24 cellular contexts compared by ENCODE assay signal in genomic region chr5:174744896-174745295, GRCh38. TPM values are rescaled to one million over a fixed set of nuclear protein-coding genes. Genes with fewer than 3 reads are reported as not detected.
"Had no signal": no experiment of that assay in that cellular context is flagged by ENCODE, and none has a peak within 500 bp of the region (broad histone marks: within the 10 kb centered on the region; RNA-seq: fewer than 3 reads in every experiment).

No MANE protein-coding gene starts in this region.

- H3K79me2 ChIP-seq: parathyroid adenoma had no signal

- H3K9ac ChIP-seq: neural progenitor cell, parathyroid adenoma had no signal

- H3K4me1 ChIP-seq: esophagus squamous epithelium, left lung, parathyroid adenoma, prostate gland, sigmoid colon, transverse colon, upper lobe of right lung, uterus had no signal

- H2AFZ ChIP-seq: neural progenitor cell, parathyroid adenoma had no signal

- H3K36me3 ChIP-seq: esophagus squamous epithelium, left lung, neural progenitor cell, prostate gland, sigmoid colon, transverse colon, upper lobe of right lung, uterus had no signal

- DNase-seq: dermis blood vessel endothelial cell; effector memory CD4-positive, alpha-beta T cell; esophagus squamous epithelium; foreskin melanocyte; left cardiac atrium; left lung; mesenchymal stem cell; midbrain; naive thymus-derived CD4-positive, alpha-beta T cell; right cardiac atrium; sigmoid colon; stimulated activated CD4-positive, alpha-beta T cell treated with anti-CD3 and anti-CD28 coated beads, Interleukin-15, amount 100 ng/mL, for 24 hours; stimulated activated CD4-positive, alpha-beta T cell treated with anti-CD3 and anti-CD28 coated beads, Interleukin-2, amount 100 ng/mL, for 48 hours; stimulated activated naive B cell treated with anti-CD40 and anti-IgM and Interleukin-4, amounts not matched to agents 10 μg/mL and 1 μg/mL and 100 μg/mL, for 72 hours; transverse colon; upper lobe of right lung; uterus had no signal

- H3K27me3 ChIP-seq: uterus had no signal

- H3K9me3 ChIP-seq: esophagus squamous epithelium, left lung, prostate gland, sigmoid colon, transverse colon, upper lobe of right lung, uterus had no signal

- H3K27ac ChIP-seq: coronary artery, esophagus squamous epithelium, left lung, neural progenitor cell, parathyroid adenoma, prostate gland, sigmoid colon, skin epidermis, transverse colon, upper lobe of right lung, uterus had no signal

- H3K4me3 ChIP-seq: coronary artery, esophagus squamous epithelium, left lung, neural progenitor cell, prostate gland, sigmoid colon, skin epidermis, transverse colon, upper lobe of right lung, uterus had no signal

RNA-seq across cellular contexts. Expression of gene MSX2, which starts 20.5 kb away (rescaled TPM):
- total RNA-seq: endothelial cell of umbilical vein; lung microvascular endothelial cell; naive thymus-derived CD4-positive, alpha-beta T cell had no signal
- polyA plus RNA-seq: endothelial cell of umbilical vein; naive thymus-derived CD4-positive, alpha-beta T cell had no signal
